In genomic region chr18:69708844-69709243, GRCh38 we compare ENCODE assay signal across 36 cellular contexts.
"Had no signal": no experiment of that assay in that cellular context is flagged by ENCODE, and none has a peak within 500 bp of the region (broad histone marks: within the 10 kb centered on the region; RNA-seq: fewer than 3 reads in every experiment).

No MANE protein-coding gene starts in this region.

- H3K9me3 ChIP-seq: MG63 had no signal

- H3K4me3 ChIP-seq: MG63 had no signal

- H3K27me3 ChIP-seq: MG63 had no signal

- DNase-seq: Karpas-422, Kasumi-1, MG63, MM.1S, MV-4-11, NCI-H1048, NCI-H1092, NCI-H1092 treated with DMSO at 0.1 percent for 48 hours, NCI-H1105, NCI-H1105 treated with DMSO at 0.1 percent for 48 hours, NCI-H1417, NCI-H1417 treated with DMSO at 0.1 percent for 48 hours, NCI-H1436, NCI-H1436 treated with DMSO at 0.1 percent for 48 hours, NCI-H146, NCI-H1694, NCI-H1694 treated with DMSO at 0.1 percent for 48 hours, NCI-H187, NCI-H187 treated with DMSO at 0.1 percent for 48 hours, NCI-H1930, NCI-H2029, NCI-H2029 treated with DMSO at 0.1 percent for 48 hours, NCI-H2081, NCI-H2081 treated with DMSO at 0.1 percent for 48 hours, NCI-H2107, NCI-H2171, NCI-H2171 treated with DMSO at 0.1 percent for 48 hours, NCI-H2227 treated with DMSO at 0.1 percent for 48 hours, NCI-H226, NCI-H345, NCI-H446, NCI-H446 treated with DMSO at 0.1 percent for 48 hours, NCI-H510A, NCI-H510A treated with DMSO at 0.1 percent for 48 hours, NCI-H524, NCI-H524 treated with DMSO at 0.1 percent for 48 hours had no signal
